ENCODE assay signal across 9 cellular contexts in genomic region chr10:35136263-35136815, GRCh38. TPM values are rescaled to one million over a fixed set of nuclear protein-coding genes. Genes with fewer than 3 reads are reported as not detected.
DNase-seq lines count a peak whose midpoint lies in the region; ATAC-seq and TF ChIP-seq lines count a peak whose summit lies in the region.
"Had no signal": no experiment of that assay in that cellular context is flagged by ENCODE, and none has a peak within 500 bp of the region (broad histone marks: within the 10 kb centered on the region; RNA-seq: fewer than 3 reads in every experiment).

No MANE protein-coding gene starts in this region.

- no peaks in the 10 kb centered on the region for H3K27me3 Mint-ChIP-seq in activated CD4-positive, alpha-beta T cell treated with anti-CD3 and anti-CD28 coated beads, Interleukin-2, amount 10 ng/mL, durations not matched to agents 7 days and 5 days
- H3K27me3 Mint-ChIP-seq in IgD-negative memory B cell (no peaks in the 10 kb centered on the region), naive B cell (no peaks in the 10 kb centered on the region)

- no peaks in the 10 kb centered on the region for H3K36me3 Mint-ChIP-seq in activated CD4-positive, alpha-beta T cell treated with anti-CD3 and anti-CD28 coated beads, Interleukin-2, amount 10 ng/mL, durations not matched to agents 7 days and 5 days (ENCODE audit: low read depth)
- H3K36me3 Mint-ChIP-seq in IgD-negative memory B cell (no peaks in the 10 kb centered on the region), naive B cell (no peaks in the 10 kb centered on the region)

- POLR2A ChIA-PET in activated CD4-positive, alpha-beta T cell treated with anti-CD3 and anti-CD28 coated beads, Interleukin-2, amount 10 ng/mL, durations not matched to agents 7 days and 5 days (lab: Charles Lee): no interaction called here

- no peaks in the 10 kb centered on the region for H3K36me3 ChIP-seq in brain microvascular endothelial cell (replicated peaks)

- H3K4me3 Mint-ChIP-seq in activated CD4-positive, alpha-beta T cell treated with anti-CD3 and anti-CD28 coated beads, Interleukin-2, amount 10 ng/mL, durations not matched to agents 7 days and 5 days: no peak overlapping the region
- H3K4me3 Mint-ChIP-seq in IgD-negative memory B cell: peak overlapping the region; percentile 53 to 81 (median 74)
- peak overlapping the region in 6 of 8 donors; percentile 3 to 76 (median 42) for H3K4me3 Mint-ChIP-seq in naive B cell
- H3K4me3 Mint-ChIP-seq: endodermal cell had no signal

- peak overlapping the region; percentile 76 for H3K27ac Mint-ChIP-seq in activated CD4-positive, alpha-beta T cell treated with anti-CD3 and anti-CD28 coated beads, Interleukin-2, amount 10 ng/mL, durations not matched to agents 7 days and 5 days
- H3K27ac Mint-ChIP-seq in IgD-negative memory B cell (peak overlapping the region; percentile 88 to 99 (median 89)), naive B cell (peak overlapping the region; percentile 93 to 99 (median 96))

- no peak for DNase-seq in activated CD4-positive, alpha-beta T cell treated with anti-CD3 and anti-CD28 coated beads, Interleukin-2, amount 10 ng/mL, durations not matched to agents 7 days and 5 days
- no peak for DNase-seq in activated CD4-positive, alpha-beta T cell treated with anti-CD3 and anti-CD28 coated beads, Interleukin-2, amount 50 U/mL, for 4 hours
- peak; percentile 81 for DNase-seq in naive B cell
- no peak for DNase-seq in brain microvascular endothelial cell
- DNase-seq in erythroblast (lab: John Stamatoyannopoulos, UW): no peak
- DNase-seq in NCI-H2107 treated with DMSO at 0.1 percent for 48 hours (lab: John Stamatoyannopoulos, UW; ENCODE audit: unreplicated experiment): no peak

- ATAC-seq in GM21737 (IDR thresholded peaks at IDR 0.05; ENCODE audit: unreplicated experiment) (peak; percentile 52), naive B cell (ENCODE audit: low read depth in 2 of 2) (peak; percentile 85 to 87)

- in situ Hi-C loops in brain microvascular endothelial cell (cut with HindIII; ENCODE audit: low pct_ligation_motif_present, low sequenced_read_pairs): no loop called here

- H3K27ac ChIP-seq in brain microvascular endothelial cell: no peak overlapping the region

- H3K4me3 ChIP-seq in brain microvascular endothelial cell (ENCODE audit: low read depth, low read length): no peak overlapping the region

- TF ChIP-seq POLR2A in erythroblast (IDR thresholded peaks at IDR 0.05; ENCODE audit: low read length): no peak

- H3K9me3 Mint-ChIP-seq in activated CD4-positive, alpha-beta T cell treated with anti-CD3 and anti-CD28 coated beads, Interleukin-2, amount 10 ng/mL, durations not matched to agents 7 days and 5 days: no peaks in the 10 kb centered on the region
- H3K9me3 Mint-ChIP-seq in IgD-negative memory B cell (no peaks in the 10 kb centered on the region), naive B cell (no peaks in the 10 kb centered on the region)
- H3K9me3 Mint-ChIP-seq: endodermal cell had no signal

- peaks cover 42% of the 10 kb centered on the region for H3K4me1 Mint-ChIP-seq in activated CD4-positive, alpha-beta T cell treated with anti-CD3 and anti-CD28 coated beads, Interleukin-2, amount 10 ng/mL, durations not matched to agents 7 days and 5 days
- H3K4me1 Mint-ChIP-seq in IgD-negative memory B cell (peaks cover 26 to 32% (median 30%) of the 10 kb centered on the region in 3 donors), naive B cell (peaks cover 24 to 35% (median 28%) of the 10 kb centered on the region in 3 donors)
- H3K4me1 Mint-ChIP-seq: endodermal cell had no signal

- CTCF ChIA-PET in activated CD4-positive, alpha-beta T cell treated with anti-CD3 and anti-CD28 coated beads, Interleukin-2, amount 10 ng/mL, durations not matched to agents 7 days and 5 days (lab: Charles Lee): interaction anchor here (1.2 to 2.5 kb wide), 3 partner anchors 9 to 60 kb away, joined by 3 to 9 read pairs (median 6); no protein-coding TSS in a partner anchor

- TF ChIP-seq CTCF in brain microvascular endothelial cell (IDR thresholded peaks at IDR 0.05; ENCODE audit: low read depth, low read length, missing control alignments): no peak

- H3K27me3 ChIP-seq in brain microvascular endothelial cell (replicated peaks): no peaks in the 10 kb centered on the region

RNA-seq across cellular contexts. Expression of gene CREM, which starts 9.7 kb away (rescaled TPM):
- 10 to 100 TPM; 48.7 to 51.6 TPM for total RNA-seq in activated CD4-positive, alpha-beta T cell treated with anti-CD3 and anti-CD28 coated beads, Interleukin-2, amount 10 ng/mL, durations not matched to agents 7 days and 5 days
- polyA plus RNA-seq in IgD-negative memory B cell: 18.5 TPM
- 10 to 100 TPM; 12.3 to 31.0 (median 16.8) TPM for polyA plus RNA-seq in naive B cell (ENCODE audit: low read depth in 6 of 6)

RNA-seq across cellular contexts. Expression of gene CUL2, which starts 46.2 kb away (rescaled TPM):
- 10 to 100 TPM; 37.1 to 45.8 TPM for total RNA-seq in activated CD4-positive, alpha-beta T cell treated with anti-CD3 and anti-CD28 coated beads, Interleukin-2, amount 10 ng/mL, durations not matched to agents 7 days and 5 days
- 21.8 TPM for polyA plus RNA-seq in IgD-negative memory B cell
- 10 to 100 TPM; 23.7 to 36.2 (median 28.4) TPM for polyA plus RNA-seq in naive B cell (ENCODE audit: low read depth in 6 of 6)
